In the genomic region with DNA sequence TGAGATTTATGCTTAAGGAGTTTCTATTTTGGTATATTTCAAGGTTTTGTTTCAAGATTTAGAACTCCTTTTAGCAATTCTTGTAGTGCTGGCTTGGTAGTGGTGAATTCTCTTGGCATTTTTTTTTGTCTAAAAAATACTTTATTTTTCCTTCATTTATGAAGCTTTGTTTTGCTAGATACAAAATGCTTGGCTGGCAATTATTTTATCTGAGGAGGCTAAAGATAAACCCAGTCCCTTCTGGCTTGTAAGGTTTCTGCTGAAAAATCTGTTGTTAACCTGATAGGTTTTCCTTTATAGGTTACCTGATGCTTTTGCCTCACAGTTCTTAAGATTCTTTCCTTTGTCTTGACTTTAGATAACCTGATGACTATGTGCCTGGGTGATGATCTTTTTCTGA, we compare ENCODE assay signal across 2 cellular contexts. TPM values are rescaled to one million over a fixed set of nuclear protein-coding genes. Genes with fewer than 3 reads are reported as not detected.
"Had no signal": no experiment of that assay in that cellular context is flagged by ENCODE, and none has a peak within 500 bp of the region (broad histone marks: within the 10 kb centered on the region; RNA-seq: fewer than 3 reads in every experiment).

No MANE protein-coding gene starts in this region.

RNA-seq across cellular contexts. Expression of a gene that starts 24.3 kb away (rescaled TPM):
- total RNA-seq: epithelial cell of proximal tubule, foreskin keratinocyte had no signal
- polyA plus RNA-seq: foreskin keratinocyte had no signal
